8 cellular contexts compared by ENCODE assay signal in genomic region chr1:55140546-55140983, GRCh38.
A peak's percentile ranks its signal among the peaks of the same experiment; 100 is the strongest.
DNase-seq lines count a peak whose midpoint lies in the region; ATAC-seq and TF ChIP-seq lines count a peak whose summit lies in the region.

No MANE protein-coding gene starts in this region.

- H3K4me3 ChIP-seq in lower lobe of right lung, result no peak overlapping the region

- POLR2A ChIA-PET in activated CD4-positive, alpha-beta T cell treated with anti-CD3 and anti-CD28 coated beads for 36 hours (lab: Charles Lee), result interaction anchor here (1.1 kb wide), 1 partner anchor 137 kb away, joined by 3 read pairs; no protein-coding TSS in a partner anchor

- no peak overlapping the region for H3K4me3 Mint-ChIP-seq in activated CD4-positive, alpha-beta T cell treated with anti-CD3 and anti-CD28 coated beads for 36 hours

- H3K27me3 ChIP-seq in lower lobe of right lung (ENCODE audit: low read depth), result no peaks in the 10 kb centered on the region

- H3K27ac ChIP-seq in lower lobe of right lung, result no peak overlapping the region

- ATAC-seq in GM18907 (IDR thresholded peaks at IDR 0.05; ENCODE audit: unreplicated experiment) (peak; percentile 77), HG03439 (IDR thresholded peaks at IDR 0.05; ENCODE audit: unreplicated experiment) (peak; percentile 65), lower lobe of right lung (peak; percentile 95 to 97)
- peak; percentile 96 for ATAC-seq in activated CD4-positive, alpha-beta T cell treated with anti-CD3 and anti-CD28 coated beads for 36 hours

- H3K4me1 ChIP-seq in lower lobe of right lung, result no peaks in the 10 kb centered on the region

- no peaks in the 10 kb centered on the region for H3K9me3 ChIP-seq in lower lobe of right lung

- peaks cover 88% of the 10 kb centered on the region for H3K36me3 ChIP-seq in lower lobe of right lung

- H3K36me3 Mint-ChIP-seq in activated CD4-positive, alpha-beta T cell treated with anti-CD3 and anti-CD28 coated beads for 36 hours (ENCODE audit: low read depth), result peaks cover 25% of the 10 kb centered on the region

- H3K27me3 Mint-ChIP-seq in activated CD4-positive, alpha-beta T cell treated with anti-CD3 and anti-CD28 coated beads for 36 hours, result no peaks in the 10 kb centered on the region

- peak overlapping the region; percentile 67 for H3K27ac Mint-ChIP-seq in activated CD4-positive, alpha-beta T cell treated with anti-CD3 and anti-CD28 coated beads for 36 hours

- peaks cover 15% of the 10 kb centered on the region for H3K4me1 Mint-ChIP-seq in activated CD4-positive, alpha-beta T cell treated with anti-CD3 and anti-CD28 coated beads for 36 hours

- CTCF ChIA-PET in activated CD4-positive, alpha-beta T cell treated with anti-CD3 and anti-CD28 coated beads for 36 hours (lab: Charles Lee), result interaction anchor here (0.9 to 11.7 kb wide), 6 partner anchors 13 to 197 kb away, joined by 3 to 133 read pairs (median 6); no protein-coding TSS in a partner anchor

- peak; percentile 79 to 81 for DNase-seq in AML-193 (lab: John Stamatoyannopoulos, UW)
- peak; percentile 47 to 83 for DNase-seq in NCI-H526 (lab: John Stamatoyannopoulos, UW)
- peak; percentile 84 for DNase-seq in activated CD4-positive, alpha-beta T cell treated with anti-CD3 and anti-CD28 coated beads for 36 hours
- peak; percentile 90 for DNase-seq in dermis blood vessel endothelial cell
- DNase-seq in lower lobe of right lung, result no peak
- peak; percentile 59 for DNase-seq in stimulated activated CD8-positive, alpha-beta memory T cell treated with anti-CD3 and anti-CD28 coated beads, Interleukin-15, amount 100 ng/mL, for 1 hour (ENCODE audit: low read depth)

- H3K9me3 Mint-ChIP-seq in activated CD4-positive, alpha-beta T cell treated with anti-CD3 and anti-CD28 coated beads for 36 hours (ENCODE audit: low read depth), result no peaks in the 10 kb centered on the region

- peak; percentile 78 for TF ChIP-seq CTCF in lower lobe of right lung (IDR thresholded peaks at IDR 0.05)

- intact Hi-C loops in activated CD4-positive, alpha-beta T cell treated with anti-CD3 and anti-CD28 coated beads for 36 hours (cut with DNase I, micrococcal nuclease), result loop anchor here (1.0 to 10.0 kb wide), 5 partner anchors 74 to 1444 kb away; partner anchors contain the start of gene USP24 (in 2 of the 2)
- intact Hi-C loops in lower lobe of right lung (cut with DNase I), result loop anchor here (5.0 kb wide), 1 partner anchor 142 kb away; no protein-coding TSS in a partner anchor
